23 cellular contexts compared by ENCODE assay signal in genomic region chr6:144477396-144477795, GRCh38.
DNase-seq lines count a peak whose midpoint lies in the region; ATAC-seq and TF ChIP-seq lines count a peak whose summit lies in the region.
"Had no signal": no experiment of that assay in that cellular context is flagged by ENCODE, and none has a peak within 500 bp of the region (broad histone marks: within the 10 kb centered on the region; RNA-seq: fewer than 3 reads in every experiment).

No MANE protein-coding gene starts in this region.

- H4K20me1 ChIP-seq in GM23248 (ENCODE audit: insufficient read depth) = no peaks in the 10 kb centered on the region

- peaks cover 3 to 27% of the 10 kb centered on the region in 2 donors for H3K4me1 Mint-ChIP-seq in effector memory CD8-positive, alpha-beta T cell (ENCODE audit: low read depth in 2 of 2)
- H3K4me1 Mint-ChIP-seq in memory B cell = no peaks in the 10 kb centered on the region

- H3K36me3 Mint-ChIP-seq in effector memory CD8-positive, alpha-beta T cell (ENCODE audit: insufficient read depth) = peaks cover 69% of the 10 kb centered on the region
- peaks cover 24% of the 10 kb centered on the region for H3K36me3 Mint-ChIP-seq in memory B cell

- WGBS in GM23248 (ENCODE audit: low coverage in 1 of 2, low lambda C conversion rate in 2 of 2, missing lambda C conversion rate in 2 of 2), 2 experiments = 96 to 100% methylated on average over 1 of the region's 1 CpG

- peak overlapping the region; percentile 15 for H3K4me2 ChIP-seq in GM23248 (ENCODE audit: unreplicated experiment)

- peaks cover 13% of the 10 kb centered on the region; the same call in 1 of the 2 replicates for H3K4me1 ChIP-seq in GM23248 (ENCODE audit: insufficient read depth)
- H3K4me1 ChIP-seq: esophagus squamous epithelium had no signal

- H2AFZ ChIP-seq in GM23248 = no peak overlapping the region

- no peaks in the 10 kb centered on the region for H3K79me2 ChIP-seq in GM23248 (ENCODE audit: insufficient read depth)

- H3K9ac ChIP-seq in GM23248 = no peak overlapping the region

- H3K9me2 ChIP-seq in GM23248 (ENCODE audit: insufficient read depth) = no peaks in the 10 kb centered on the region

- TF ChIP-seq CTCF in AG10803 (conservative IDR thresholded peaks at IDR 0.05; ENCODE audit: low read length) = no peak

- no peak for ATAC-seq in effector memory CD8-positive, alpha-beta T cell (replicated peaks)
- ATAC-seq in memory B cell (ENCODE audit: low read depth) (no peak), SK-N-SH treated with all-trans-retinoic acid at 6 μM for 48 hours (no peak)
- ATAC-seq: lower lobe of right lung, right cardiac atrium had no signal

- H3K27ac ChIP-seq in GM23248 = 0 out of 2 replicates have a peak overlapping the region, but pooled peaks have one; percentile 21
- H3K27ac ChIP-seq: esophagus squamous epithelium, lower lobe of right lung, SJSA1 had no signal

- H3K9me3 ChIP-seq in GM23248 (ENCODE audit: low read depth) = no peaks in the 10 kb centered on the region
- H3K9me3 ChIP-seq: esophagus squamous epithelium, lower lobe of right lung, SJSA1 had no signal

- no peaks in the 10 kb centered on the region for H3K27me3 ChIP-seq in GM23248 (replicated peaks; ENCODE audit: insufficient read depth)
- H3K27me3 ChIP-seq: esophagus squamous epithelium, SJSA1 had no signal

- DNase-seq in AG10803 (ENCODE audit: low read depth) (peak; percentile 79), GM23248 (peak; percentile 36), memory B cell (ENCODE audit: low spot score in 2 of 2) (no peak), A172 (ENCODE audit: low spot score) (no peak), superior temporal gyrus (ENCODE audit: extremely low spot score) (no peak), NCI-H2227 (lab: John Stamatoyannopoulos, UW; ENCODE audit: unreplicated experiment) (no peak)
- DNase-seq in effector memory CD8-positive, alpha-beta T cell = no peak
- DNase-seq: activated CD4-positive, alpha-beta memory T cell treated with anti-CD3 and anti-CD28 coated beads, Interleukin-2, amount 10 ng/mL, durations not matched to agents 7 days and 5 days; activated CD4-positive, CD25-positive, alpha-beta regulatory T cell; activated naive CD4-positive, alpha-beta T cell treated with Interleukin-2 at 50 U/mL for 16 hours; activated T-cell treated with anti-CD3 and anti-CD28 coated beads for 4 hours; COR-L47; DND-41; effector CD8-positive, alpha-beta T cell; esophagus squamous epithelium; H7; lower lobe of right lung; NCI-H1105 treated with DMSO at 0.1 percent for 48 hours; NCI-H2081 treated with DMSO at 0.1 percent for 48 hours; NCI-H510A; right cardiac atrium had no signal

- H3K27me3 Mint-ChIP-seq in effector memory CD8-positive, alpha-beta T cell = no peaks in the 10 kb centered on the region
- H3K27me3 Mint-ChIP-seq in memory B cell = no peaks in the 10 kb centered on the region
- H3K27me3 Mint-ChIP-seq: activated CD4-positive, alpha-beta memory T cell treated with anti-CD3 and anti-CD28 coated beads, Interleukin-2, amount 10 ng/mL, durations not matched to agents 7 days and 5 days had no signal

- H3K9me3 Mint-ChIP-seq in effector memory CD8-positive, alpha-beta T cell = no peaks in the 10 kb centered on the region
- no peaks in the 10 kb centered on the region for H3K9me3 Mint-ChIP-seq in memory B cell
- H3K9me3 Mint-ChIP-seq: activated CD4-positive, alpha-beta memory T cell treated with anti-CD3 and anti-CD28 coated beads, Interleukin-2, amount 10 ng/mL, durations not matched to agents 7 days and 5 days had no signal

- in situ Hi-C loops in GM23248 (cut with MboI) = no loop called here

- peaks cover 22% of the 10 kb centered on the region for H3K36me3 ChIP-seq in GM23248 (ENCODE audit: low read depth)

- peaks cover 18% of the 10 kb centered on the region for H3F3A ChIP-seq in GM23248 (ENCODE audit: insufficient read depth)

- H3K4me3 Mint-ChIP-seq in effector memory CD8-positive, alpha-beta T cell = no peak overlapping the region
- no peak overlapping the region for H3K4me3 Mint-ChIP-seq in memory B cell
- H3K4me3 Mint-ChIP-seq: activated CD4-positive, alpha-beta memory T cell treated with anti-CD3 and anti-CD28 coated beads, Interleukin-2, amount 10 ng/mL, durations not matched to agents 7 days and 5 days had no signal

- no peak overlapping the region for H3K4me3 ChIP-seq in AG10803 (ENCODE audit: low read length)
- no peak overlapping the region for H3K4me3 ChIP-seq in GM23248
- H3K4me3 ChIP-seq: esophagus squamous epithelium, lower lobe of right lung, SJSA1 had no signal

- peak overlapping the region; percentile 50 to 89 for H3K27ac Mint-ChIP-seq in effector memory CD8-positive, alpha-beta T cell
- H3K27ac Mint-ChIP-seq in memory B cell = peak overlapping the region; percentile 4
- H3K27ac Mint-ChIP-seq: activated CD4-positive, alpha-beta memory T cell treated with anti-CD3 and anti-CD28 coated beads, Interleukin-2, amount 10 ng/mL, durations not matched to agents 7 days and 5 days had no signal

TF ChIP-seq in SK-N-SH treated with all-trans-retinoic acid at 6 μM for 48 hours, 23 proteins besides CTCF, POLR2A, EP300 and RAD21:
- TF ChIP-seq BACH2 (CRISPR knock-in tag; IDR thresholded peaks at IDR 0.05; ENCODE audit: borderline replicate concordance) = no peak
- no peak for TF ChIP-seq RARB (CRISPR knock-in tag; IDR thresholded peaks at IDR 0.05)

Comparison
In these comparisons a context has a peak if more than half of its experiments do, and no peak if none do; other contexts are left out.
1. DNase-seq: peak in AG10803 (single experiment) and GM23248 (single experiment); none in effector memory CD8-positive, alpha-beta T cell (0 of 3), memory B cell (0 of 2), A172 (single experiment), superior temporal gyrus (single experiment) and NCI-H2227 (single experiment).